In the genomic region with DNA sequence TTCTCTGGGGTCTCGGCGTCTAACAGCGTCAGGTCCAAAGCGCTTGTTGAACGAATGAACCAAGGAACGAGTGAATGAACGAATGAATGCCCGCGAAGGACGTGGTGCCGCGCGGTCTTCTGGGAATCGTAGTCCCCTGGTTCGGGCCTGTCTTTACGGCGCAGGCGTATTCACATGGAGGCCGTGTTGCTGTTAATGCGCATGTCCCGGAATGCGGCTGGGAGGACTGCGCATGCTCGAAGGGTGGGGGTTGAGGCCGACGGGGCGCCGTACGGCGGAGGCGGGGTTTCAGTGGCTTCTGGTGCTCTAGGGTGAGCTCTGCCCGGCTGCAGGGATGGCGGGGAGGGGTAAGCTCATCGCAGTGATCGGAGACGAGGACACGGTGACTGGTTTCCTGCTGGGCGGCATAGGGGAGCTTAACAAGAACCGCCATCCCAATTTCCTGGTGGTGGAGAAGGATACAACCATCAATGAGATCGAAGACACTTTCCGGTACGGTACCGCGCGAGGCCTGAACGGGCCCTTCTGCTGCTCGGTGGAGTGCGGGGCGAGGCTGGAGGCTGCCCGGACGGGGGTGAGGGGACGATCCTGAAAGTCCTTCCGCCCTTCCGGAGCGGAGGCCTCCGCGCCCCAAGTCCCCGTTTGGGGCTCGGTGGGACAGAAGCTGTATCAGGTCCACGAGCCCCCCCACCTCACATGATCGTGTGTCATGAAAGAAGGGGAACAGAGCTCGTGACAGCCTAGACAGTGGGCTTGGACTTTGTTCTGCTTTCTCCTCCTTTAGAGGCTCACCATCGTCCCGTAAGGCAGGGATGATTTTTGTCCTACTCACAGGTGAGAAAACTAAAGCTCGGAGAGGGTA, we compare ENCODE assay signal across 8 cellular contexts. TPM values are rescaled to one million over a fixed set of nuclear protein-coding genes. Genes with fewer than 3 reads are reported as not detected.
DNase-seq lines count a peak whose midpoint lies in the region; ATAC-seq and TF ChIP-seq lines count a peak whose summit lies in the region.

Gene ATP6V1F (plus strand): TSS at position 286 of the 862 bp plus-strand sequence. CDS start 49 bp downstream, at position 335.

- peak within 1 kb of the TSS; percentile 85 to 94 (median 90) for H3K9ac ChIP-seq in skeletal muscle tissue (ENCODE audit: low read depth in 1 of 3, low read length in 3 of 3)

- H3K27ac ChIP-seq in ACC112 (ENCODE audit: low read depth, low read length) = peak within 1 kb of the TSS; percentile 68
- H3K27ac ChIP-seq in VCaP = peak within 1 kb of the TSS; percentile 89
- H3K27ac ChIP-seq in breast epithelium = peak within 1 kb of the TSS; percentile 75 to 88
- H3K27ac ChIP-seq in skeletal muscle tissue (ENCODE audit: low read depth, low read length) = peak within 1 kb of the TSS; percentile 89

- peak within 1 kb of the TSS; percentile 39 for H2AFZ ChIP-seq in ACC112 (ENCODE audit: low read length, unreplicated experiment)

- peak; percentile 56 for TF ChIP-seq POLR2A in breast epithelium (IDR thresholded peaks at IDR 0.05)

- H3K79me2 ChIP-seq in ACC112 (ENCODE audit: control insufficient read depth, insufficient read depth, low read length, unreplicated experiment) = peaks cover 11% of the 10 kb centered on the region

- H3K27me3 ChIP-seq in ACC112 (ENCODE audit: insufficient read depth, low read length) = no peaks in the 10 kb centered on the region
- H3K27me3 ChIP-seq in breast epithelium = no peaks in the 10 kb centered on the region
- H3K27me3 ChIP-seq in skeletal muscle tissue (ENCODE audit: control insufficient read depth in 3 of 3, insufficient read depth in 3 of 3, low read length in 3 of 3) = no peaks in the 10 kb centered on the region

- H3K9me3 ChIP-seq in breast epithelium (no peaks in the 10 kb centered on the region), iPS-18c (ENCODE audit: control insufficient read depth, insufficient read depth, low read length) (no peaks in the 10 kb centered on the region), skeletal muscle tissue (ENCODE audit: control insufficient read depth in 3 of 3, low read length in 3 of 3) (no peaks in the 10 kb centered on the region)

- TF ChIP-seq CTCF in VCaP (conservative IDR thresholded peaks at IDR 0.05) (no peak), breast epithelium (IDR thresholded peaks at IDR 0.05) (peak in 1 of 3 donors; percentile 20)

- H3K36me3 ChIP-seq in ACC112 (ENCODE audit: insufficient read depth, low read length) = no peaks in the 10 kb centered on the region; the same call in 1 of the 2 replicates
- H3K36me3 ChIP-seq in breast epithelium = no peaks in the 10 kb centered on the region
- H3K36me3 ChIP-seq in skeletal muscle tissue (ENCODE audit: control insufficient read depth in 3 of 3, insufficient read depth in 3 of 3, low read length in 3 of 3) = peaks cover 17 to 25% (median 23%) of the 10 kb centered on the region in 3 donors

- ATAC-seq in GM18868 (IDR thresholded peaks at IDR 0.05; ENCODE audit: unreplicated experiment) = peak; percentile 88
- ATAC-seq in HG03108 (IDR thresholded peaks at IDR 0.05; ENCODE audit: unreplicated experiment) = peak; percentile 81

- H3K4me3 ChIP-seq in ACC112 (ENCODE audit: low read depth, low read length) = peak within 1 kb of the TSS; percentile 95
- peak within 1 kb of the TSS; percentile 71 to 89 (median 84) for H3K4me3 ChIP-seq in breast epithelium
- H3K4me3 ChIP-seq in iPS-18c (ENCODE audit: insufficient read depth, low read depth, low read length) = peak within 1 kb of the TSS; percentile 96
- H3K4me3 ChIP-seq in skeletal muscle tissue (ENCODE audit: low read length in 3 of 3) = peak within 1 kb of the TSS; percentile 92 to 99 (median 98)

- DNase-seq in NCI-H2196 treated with DMSO at 0.1 percent for 48 hours (lab: John Stamatoyannopoulos, UW; ENCODE audit: unreplicated experiment) (peak; percentile 95), breast epithelium (ENCODE audit: low spot score in 2 of 2) (peak; percentile 95 to 98)

- peaks cover 6% of the 10 kb centered on the region for H3K4me1 ChIP-seq in ACC112 (ENCODE audit: control insufficient read depth, insufficient read depth, low read length, unreplicated experiment)
- H3K4me1 ChIP-seq in breast epithelium = peaks cover 4 to 11% of the 10 kb centered on the region in 2 donors
- peaks cover 42 to 54% (median 46%) of the 10 kb centered on the region in 3 donors for H3K4me1 ChIP-seq in skeletal muscle tissue (ENCODE audit: control insufficient read depth in 3 of 3, insufficient read depth in 3 of 3, low read length in 3 of 3)

- intact Hi-C loops in breast epithelium (cut with DNase I; ENCODE audit: low total_unique reads) = no loop called here

RNA-seq across cellular contexts. Expression of gene ATP6V1F, which starts in this region (rescaled TPM):
- total RNA-seq in breast epithelium = 100 to 1,000 TPM; 117 to 174 (median 127) TPM
- 66.3 TPM for total RNA-seq in skeletal muscle tissue

Comparison
In these comparisons a context has a peak if more than half of its experiments do, and no peak if none do; other contexts are left out.
1. Peak in every context shown above with its lines: DNase-seq, ATAC-seq, H3K4me3 ChIP-seq and H3K27ac ChIP-seq.